10 cellular contexts compared by ENCODE assay signal in the genomic region with DNA sequence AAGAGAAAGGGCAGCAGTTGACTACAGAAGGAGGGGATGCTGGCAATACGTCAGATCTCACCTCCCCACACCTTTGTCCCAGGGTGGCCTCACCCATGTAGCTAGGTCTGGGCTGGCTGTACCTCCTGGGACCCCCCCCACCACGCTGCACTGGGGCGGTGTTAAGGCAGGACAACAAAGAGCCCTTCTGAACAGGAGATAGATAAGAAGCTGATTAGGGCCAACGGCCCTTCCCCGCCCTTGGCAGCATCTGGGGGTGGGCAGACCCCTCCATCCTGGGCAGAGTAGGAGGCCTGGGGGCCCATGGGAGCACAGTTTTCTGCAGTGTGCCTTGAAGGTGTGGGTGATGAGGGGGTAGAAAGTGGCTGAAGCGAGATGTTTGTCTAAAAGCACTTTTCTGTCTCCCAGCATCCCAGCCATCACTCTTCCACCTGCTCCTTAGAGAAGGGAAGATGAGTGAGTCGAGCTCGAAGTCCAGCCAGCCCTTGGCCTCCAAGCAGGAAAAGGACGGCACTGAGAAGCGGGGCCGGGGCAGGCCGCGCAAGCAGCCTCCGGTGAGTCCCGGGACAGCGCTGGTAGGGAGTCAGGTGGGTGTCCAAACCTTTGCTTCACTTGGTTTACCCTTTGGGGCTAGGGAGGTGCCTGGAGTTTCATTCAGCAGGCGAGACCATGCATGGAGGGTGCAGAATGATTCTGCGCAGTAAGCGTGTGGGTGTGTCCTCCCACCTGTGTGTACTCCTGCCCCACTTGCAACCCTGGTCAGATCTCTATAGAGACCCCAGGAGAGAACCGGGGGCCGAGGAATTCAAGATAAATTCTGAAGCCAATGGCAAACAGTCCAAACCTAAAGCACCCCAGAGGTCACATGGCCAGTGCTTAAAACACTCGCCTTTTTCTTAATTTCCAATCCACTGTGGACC. TPM values are rescaled to one million over a fixed set of nuclear protein-coding genes. Genes with fewer than 3 reads are reported as not detected.
DNase-seq lines count a peak whose midpoint lies in the region; ATAC-seq, FAIRE-seq and TF ChIP-seq lines count a peak whose summit lies in the region.
"Had no signal": no experiment of that assay in that cellular context is flagged by ENCODE, and none has a peak within 500 bp of the region (broad histone marks: within the 10 kb centered on the region; RNA-seq: fewer than 3 reads in every experiment).

No MANE protein-coding gene starts in this region.

- peaks cover 78% of the 10 kb centered on the region for H3K79me2 ChIP-seq in K562 (ENCODE audit: control insufficient read depth, insufficient read depth, low read length)

- peak overlapping the region; percentile 32 to 96 (median 66) for H3K27ac Mint-ChIP-seq in CD8-positive, alpha-beta memory T cell

- no peaks in the 10 kb centered on the region for H3K27me3 ChIP-seq in CD8-positive, alpha-beta memory T cell (ENCODE audit: insufficient read depth, low read length, poor library complexity, severe bottlenecking)
- H3K27me3 ChIP-seq in HUES64 (ENCODE audit: insufficient read depth, low read length), result no peaks in the 10 kb centered on the region
- H3K27me3 ChIP-seq in K562 (ENCODE audit: control insufficient read depth in 2 of 2, insufficient read depth in 2 of 2, low read length in 2 of 2), result no peaks in the 10 kb centered on the region
- H3K27me3 ChIP-seq in mucosa of stomach (ENCODE audit: control insufficient read depth, insufficient read depth, low read length), result no peaks in the 10 kb centered on the region
- H3K27me3 ChIP-seq: breast epithelium had no signal

- ATAC-seq in K562 (no peak), GM21529 (IDR thresholded peaks at IDR 0.05; ENCODE audit: unreplicated experiment) (no peak)

- no peak for FAIRE-seq in K562 (lab: Jason Lieb, UNC)

- no peaks in the 10 kb centered on the region for H3K9me1 ChIP-seq in K562 (ENCODE audit: control insufficient read depth, insufficient read depth, low read length)

- POLR2A ChIA-PET in CD8-positive, alpha-beta memory T cell (lab: Charles Lee), result no interaction called here
- POLR2A ChIA-PET in K562 (lab: Yijun Ruan, JAX), result interaction anchor here (0.6 to 1.6 kb wide), 8 partner anchors 9 to 563 kb away, joined by 3 to 8 read pairs (median 4); no protein-coding TSS in a partner anchor

- H3K36me3 Mint-ChIP-seq in CD8-positive, alpha-beta memory T cell, result peaks cover 0 to 64% (median 2%) of the 10 kb centered on the region in 3 donors

- H4K20me1 ChIP-seq in K562 (replicated peaks; ENCODE audit: control insufficient read depth, insufficient read depth, low read length), result peaks cover 44% of the 10 kb centered on the region

- TF ChIP-seq EP300 in K562 (IDR thresholded peaks at IDR 0.05; ENCODE audit: low read length), result no peak

- no peak for TF ChIP-seq CTCF in K562 (IDR thresholded peaks at IDR 0.05 in 2 of 3, conservative IDR thresholded peaks at IDR 0.05 in 1 of 3; ENCODE audit: insufficient read depth in 2 of 3, low read depth in 1 of 3, low read length in 3 of 3)

- H3K27ac ChIP-seq in CD8-positive, alpha-beta memory T cell (ENCODE audit: low read depth, low read length), result no peak overlapping the region
- H3K27ac ChIP-seq in HUES64 (ENCODE audit: low read depth, low read length), result peak overlapping the region; percentile 96
- H3K27ac ChIP-seq in K562 (ENCODE audit: extremely low read depth, low read depth, low read length), result peak overlapping the region; percentile 98
- H3K27ac ChIP-seq: breast epithelium had no signal

- CTCF ChIA-PET in CD8-positive, alpha-beta memory T cell (lab: Charles Lee), result interaction anchor here (1.4 kb wide), 1 partner anchor 8 kb away, joined by 3 read pairs; a partner anchor contains a TSS
- CTCF ChIA-PET in K562 (lab: Yijun Ruan, JAX; ENCODE audit: low intra/inter-chr PET ratio), result no interaction called here

- no peak overlapping the region for H3K4me3 ChIP-seq in CD8-positive, alpha-beta memory T cell (ENCODE audit: low read length)
- H3K4me3 ChIP-seq in HUES64 (ENCODE audit: low read length) (peak overlapping the region; percentile 97), K562 (peak overlapping the region; percentile 85; the same call in 1 of the 2 replicates), mucosa of stomach (ENCODE audit: low read length) (no peak overlapping the region)
- H3K4me3 ChIP-seq: breast epithelium had no signal

- H3K9ac ChIP-seq in HUES64 (ENCODE audit: low read depth, low read length), result peak overlapping the region; percentile 99; the same call in 1 of the 2 replicates
- peak overlapping the region; percentile 85 to 97; a peak in 3 of 4 replicates for H3K9ac ChIP-seq in K562 (ENCODE audit: insufficient read depth in 1 of 2, low read depth in 2 of 2, low read length in 2 of 2)
- H3K9ac ChIP-seq in mucosa of stomach (ENCODE audit: low read length), result peak overlapping the region; percentile 29

- peaks cover 27% of the 10 kb centered on the region for H3K4me1 ChIP-seq in CD8-positive, alpha-beta memory T cell (ENCODE audit: insufficient read depth, low read length)
- H3K4me1 ChIP-seq in HUES64 (ENCODE audit: insufficient read depth, low read length) (peaks cover 36% of the 10 kb centered on the region), K562 (replicated peaks in 1 of 2; ENCODE audit: control insufficient read depth in 2 of 2, insufficient read depth in 2 of 2, low read length in 2 of 2) (peaks cover 73 to 74% of the 10 kb centered on the region in 2 experiments), mucosa of stomach (ENCODE audit: control insufficient read depth, insufficient read depth, low read length) (peaks cover 38% of the 10 kb centered on the region)

- no peak for DNase-seq in CD8-positive, alpha-beta memory T cell
- DNase-seq in K562 (ENCODE audit: extremely low read depth in 1 of 4, low spot score in 3 of 4) (peak in 2 of 4 experiments; percentile 11 to 20), HPDE6-E6E7 (ENCODE audit: extremely low spot score) (no peak), SIG-M5 (lab: John Stamatoyannopoulos, UW) (no peak)
- DNase-seq in effector CD8-positive, alpha-beta T cell (lab: John Stamatoyannopoulos, UW), result no peak
- DNase-seq: GDM1 had no signal

- H3K27me3 Mint-ChIP-seq in CD8-positive, alpha-beta memory T cell, result no peaks in the 10 kb centered on the region

- no peaks in the 10 kb centered on the region for H3K9me3 ChIP-seq in CD8-positive, alpha-beta memory T cell (ENCODE audit: low read length)
- no peaks in the 10 kb centered on the region for H3K9me3 ChIP-seq in HUES64 (ENCODE audit: insufficient read depth, low read depth, low read length)
- no peaks in the 10 kb centered on the region for H3K9me3 ChIP-seq in K562 (replicated peaks; ENCODE audit: control insufficient read depth, insufficient read depth, low read depth, low read length)
- H3K9me3 ChIP-seq in mucosa of stomach (ENCODE audit: control insufficient read depth, low read length), result no peaks in the 10 kb centered on the region
- H3K9me3 ChIP-seq: breast epithelium had no signal

- H3K4me2 ChIP-seq in K562 (ENCODE audit: insufficient read depth, low read length), result peak overlapping the region; percentile 85

- no peak overlapping the region for H2AFZ ChIP-seq in K562 (ENCODE audit: low read depth, low read length)

- no peak; the same call in 1 of the 2 replicates for TF ChIP-seq POLR2A in K562 (conservative IDR thresholded peaks at IDR 0.05)

- H3K36me3 ChIP-seq in CD8-positive, alpha-beta memory T cell (ENCODE audit: insufficient read depth, low read length), result peaks cover 16% of the 10 kb centered on the region
- H3K36me3 ChIP-seq in HUES64 (ENCODE audit: insufficient read depth, low read length) (peaks cover 70% of the 10 kb centered on the region), K562 (ENCODE audit: control insufficient read depth, insufficient read depth, low read length) (peaks cover 77% of the 10 kb centered on the region), mucosa of stomach (ENCODE audit: control insufficient read depth, insufficient read depth, low read length) (no peaks in the 10 kb centered on the region)
- H3K36me3 ChIP-seq: breast epithelium had no signal

- 91% methylated on average over 21 of the region's 22 CpGs for WGBS in HUES64
- WGBS in K562 (ENCODE audit: insufficient coverage, low coverage, missing lambda C conversion rate), result 76% methylated on average over 22 of the region's 22 CpGs

- no peaks in the 10 kb centered on the region for H3K9me3 Mint-ChIP-seq in CD8-positive, alpha-beta memory T cell

- TF ChIP-seq RAD21 in K562 (CRISPR knock-in tag; conservative IDR thresholded peaks at IDR 0.05 in 1 of 2, IDR thresholded peaks at IDR 0.05 in 1 of 2), result no peak

- H3K4me3 Mint-ChIP-seq in CD8-positive, alpha-beta memory T cell, result peak overlapping the region in 1 of 7 donors; percentile 92

- BruUV-seq in K562 (replicated peaks; lab: Mats Ljungman, UMichigan), result no TSS peak

- in situ Hi-C loops in K562 (cut with MboI), result no loop called here

- H3K4me1 Mint-ChIP-seq in CD8-positive, alpha-beta memory T cell, result peaks cover 42 to 80% (median 46%) of the 10 kb centered on the region in 3 donors

- intact Hi-C loops in K562 (cut with micrococcal nuclease), result loop anchor here (5.0 kb wide), 1 partner anchor 183 kb away; no protein-coding TSS in a partner anchor

RNA-seq across cellular contexts. Expression of a gene that starts 3.9 kb away (rescaled TPM):
- 100 to 1,000 TPM; 490 to 506 TPM for total RNA-seq in CD8-positive, alpha-beta memory T cell
- polyA plus RNA-seq in CD8-positive, alpha-beta memory T cell, result 33.1 TPM
- 2,125 TPM for polyA plus RNA-seq in HUES64 (2013, experiment 1 of 2)
- 2,161 TPM for polyA plus RNA-seq in HUES64 (2013, experiment 2 of 2)
- total RNA-seq in K562 (2011; cell fraction: chromatin; rRNA removed; ENCODE audit: low replicate concordance), result 30.6 and 67.6 TPM in 2 replicates
- 97.4 and 98.8 TPM in 2 replicates for total RNA-seq in K562 (2011; cell fraction: nucleolus; rRNA removed)
- total RNA-seq in K562 (2011; cell fraction: nucleoplasm; rRNA removed), result 112 and 202 TPM in 2 replicates
- total RNA-seq in K562 (2014; rRNA removed), result 1,004 and 1,256 TPM in 2 replicates
- 270 and 326 TPM in 2 replicates for total RNA-seq in K562 (2014; rRNA removed; fragmentation: Illumina TruSeq; extraction: Trizol)
- total RNA-seq in K562 (2015; rRNA removed; fragmentation: Illumina TruSeq; extraction: Trizol), result 594 and 609 TPM in 2 replicates
- total RNA-seq in K562 (2021), result 1,947 and 1,950 TPM in 2 replicates
- polyA plus RNA-seq in K562 (2011; rRNA removed), result 205 and 451 TPM in 2 replicates
- 348 and 767 TPM in 2 replicates for polyA plus RNA-seq in K562 (2011; cell fraction: cytosol; rRNA removed)
- 229 and 367 TPM in 2 replicates for polyA plus RNA-seq in K562 (2011; cell fraction: nucleus; rRNA removed)
- polyA plus RNA-seq in K562 (2012), result 830 and 1,263 TPM in 2 replicates
- polyA plus RNA-seq in K562 (2014; fragmentation: Illumina TruSeq; extraction: Trizol), result 1,608 and 1,897 TPM in 2 replicates
- 10 to 100 TPM; 27.8 to 58.8 TPM for polyA plus RNA-seq in K562 (2014; fragmentation: Nextera tagmentation; extraction: Ambion mirVana)
- 1,026 and 1,125 TPM in 2 replicates for polyA plus RNA-seq in K562 (2014; rRNA removed)
- 66.3 and 71.3 TPM in 2 replicates for polyA minus RNA-seq in K562 (2011; rRNA and poly(A)+ RNA removed)
- 364 and 449 TPM in 2 replicates for polyA minus RNA-seq in K562 (2011; cell fraction: cytosol; rRNA and poly(A)+ RNA removed)
- polyA minus RNA-seq in K562 (2011; cell fraction: nucleus; rRNA and poly(A)+ RNA removed), result 49.0 and 60.6 TPM in 2 replicates

RNA-seq across cellular contexts. Expression of a gene that starts 8.2 kb away (rescaled TPM):
- total RNA-seq in CD8-positive, alpha-beta memory T cell, result 10 to 100 TPM; 23.0 to 26.0 TPM
- 62.5 TPM for polyA plus RNA-seq in CD8-positive, alpha-beta memory T cell
- polyA plus RNA-seq in HUES64 (2013, experiment 1 of 2), result 5.7 TPM
- polyA plus RNA-seq in HUES64 (2013, experiment 2 of 2), result 5.8 TPM
- 9.6 and 43.3 TPM in 2 replicates for total RNA-seq in K562 (2011; cell fraction: chromatin; rRNA removed; ENCODE audit: low replicate concordance)
- total RNA-seq in K562 (2011; cell fraction: nucleolus; rRNA removed), result 62.9 and 65.8 TPM in 2 replicates
- 33.6 and 43.7 TPM in 2 replicates for total RNA-seq in K562 (2011; cell fraction: nucleoplasm; rRNA removed)
- total RNA-seq in K562 (2014; rRNA removed) (31.8 and 42.1 TPM in 2 replicates), K562 (2014; rRNA removed; fragmentation: Illumina TruSeq; extraction: Trizol) (4.6 and 6.5 TPM in 2 replicates), K562 (2015; rRNA removed; fragmentation: Illumina TruSeq; extraction: Trizol) (18.2 and 21.9 TPM in 2 replicates), K562 (2021) (30.1 and 35.5 TPM in 2 replicates)
- polyA plus RNA-seq in K562 (2011; rRNA removed) (29.1 and 74.4 TPM in 2 replicates), K562 (2014; fragmentation: Illumina TruSeq; extraction: Trizol) (20.9 and 39.0 TPM in 2 replicates), K562 (2014; fragmentation: Nextera tagmentation; extraction: Ambion mirVana) (10 to 100 TPM; 13.1 to 13.7 TPM), K562 (2014; rRNA removed) (34.9 and 36.7 TPM in 2 replicates)
- 106 and 151 TPM in 2 replicates for polyA plus RNA-seq in K562 (2011; cell fraction: cytosol; rRNA removed)
- 87.3 and 88.9 TPM in 2 replicates for polyA plus RNA-seq in K562 (2011; cell fraction: nucleus; rRNA removed)
- 43.9 and 73.7 TPM in 2 replicates for polyA plus RNA-seq in K562 (2012)
- polyA minus RNA-seq in K562 (2011; rRNA and poly(A)+ RNA removed), result 10.5 and 14.6 TPM in 2 replicates
- 18.3 and 35.8 TPM in 2 replicates for polyA minus RNA-seq in K562 (2011; cell fraction: cytosol; rRNA and poly(A)+ RNA removed)
- polyA minus RNA-seq in K562 (2011; cell fraction: nucleus; rRNA and poly(A)+ RNA removed), result 43.4 and 63.9 TPM in 2 replicates

Comparison
In these comparisons a context has a peak if more than half of its experiments do, and no peak if none do; other contexts are left out.
1. H3K4me3 ChIP-seq: peak in HUES64 (single experiment) and K562 (single experiment); none in CD8-positive, alpha-beta memory T cell (single experiment) and mucosa of stomach (single experiment).
2. H3K9ac ChIP-seq: peak in every context shown above with its lines; median percentile 99 in HUES64; 91 in K562; 29 in mucosa of stomach.